Comparison of ENCODE assay signal across 15 cellular contexts in genomic region chr3:66456711-66457173, GRCh38. TPM values are rescaled to one million over a fixed set of nuclear protein-coding genes. Genes with fewer than 3 reads are reported as not detected.
DNase-seq lines count a peak whose midpoint lies in the region; ATAC-seq, FAIRE-seq and TF ChIP-seq lines count a peak whose summit lies in the region.
"Had no signal": no experiment of that assay in that cellular context is flagged by ENCODE, and none has a peak within 500 bp of the region (broad histone marks: within the 10 kb centered on the region; RNA-seq: fewer than 3 reads in every experiment).

No MANE protein-coding gene starts in this region.

- no peak overlapping the region for H3K4me3 ChIP-seq in GM12878
- no peak overlapping the region for H3K4me3 ChIP-seq in Peyer's patch

- DNase-seq in H9 = no peak
- no peak for DNase-seq in GM12878 (ENCODE audit: low read depth, low spot score)
- DNase-seq in hippocampal formation (lab: John Stamatoyannopoulos, UW) = peak; percentile 46 to 52
- DNase-seq in retina = peak; percentile 67
- DNase-seq in NCI-H1092 treated with DMSO at 0.1 percent for 48 hours (lab: John Stamatoyannopoulos, UW) = no peak
- no peak for DNase-seq in DMS 273 (lab: John Stamatoyannopoulos, UW; ENCODE audit: unreplicated experiment)
- DNase-seq in T-helper 2 cell treated with Interferon-gamma antibody and Interleukin-4, amounts not matched to agents 5 μg/mL and 100 μg/mL, for 36 hours (ENCODE audit: low spot score) = no peak
- DNase-seq in Peyer's patch = no peak
- DNase-seq: activated CD4-positive, alpha-beta T cell treated with anti-CD3 and anti-CD28 coated beads, Interleukin-2, amount 50 U/mL, for 4 hours; erythroblast; NCI-H1694; NK-92 treated with Interleukin-12 subunit alpha and Interleukin-12 subunit beta, amount 100 ng/mL, for 24 hours; T-helper 1 cell had no signal

- TF ChIP-seq RAD21 in GM12878 (IDR thresholded peaks at IDR 0.05; ENCODE audit: insufficient read depth, low read depth, low read length) = no peak

- TF ChIP-seq EP300 in GM12878 (IDR thresholded peaks at IDR 0.05; ENCODE audit: borderline replicate concordance in 1 of 2, control insufficient read depth in 1 of 2, low read depth in 2 of 2, low read length in 2 of 2) = no peak

- in situ Hi-C loops in GM12878 (cut with MboI) = no loop called here

- H3K36me3 ChIP-seq in GM12878 (ENCODE audit: control insufficient read depth in 2 of 2, insufficient read depth in 2 of 2, low read length in 1 of 2) (no peaks in the 10 kb centered on the region; a peak in 2 of 4 replicates), Peyer's patch (peaks cover 0 to 11% (median 0%) of the 10 kb centered on the region in 3 donors)

- no peak overlapping the region for H2AFZ ChIP-seq in H9 (ENCODE audit: low read length)
- no peak overlapping the region for H2AFZ ChIP-seq in GM12878 (ENCODE audit: control insufficient read depth, low read depth, low read length)
- H2AFZ ChIP-seq: parathyroid adenoma had no signal

- no peak overlapping the region for H2AK5ac ChIP-seq in H9 (ENCODE audit: insufficient read length, low read length)

- peak overlapping the region; percentile 39 to 83 (median 74); a peak in 2 of 7 replicates for H3K27ac Mint-ChIP-seq in H9
- no peak overlapping the region for H3K27ac Mint-ChIP-seq in T-helper 2 cell treated with Interferon-gamma antibody and Interleukin-4, amounts not matched to agents 5 μg/mL and 100 μg/mL, for 36 hours

- H3T11ph ChIP-seq in H9 (ENCODE audit: low read length) = no peak overlapping the region

- H4K20me1 ChIP-seq in H9 (ENCODE audit: control insufficient read depth, insufficient read depth, insufficient read length) = no peaks in the 10 kb centered on the region
- no peaks in the 10 kb centered on the region for H4K20me1 ChIP-seq in GM12878 (ENCODE audit: control insufficient read depth, insufficient read depth)

- H3K79me2 ChIP-seq in H9 (ENCODE audit: insufficient read depth, low read length) (peaks cover 7% of the 10 kb centered on the region; the same call in 1 of the 2 replicates), GM12878 (ENCODE audit: control insufficient read depth, insufficient read depth, low read length) (no peaks in the 10 kb centered on the region)
- H3K79me2 ChIP-seq: parathyroid adenoma had no signal

- H3K4me2 ChIP-seq in H9 (ENCODE audit: insufficient read depth, insufficient read length, low read length) = no peak overlapping the region
- H3K4me2 ChIP-seq in GM12878 (ENCODE audit: control insufficient read depth, insufficient read depth) = no peak overlapping the region

- H3K9me3 ChIP-seq in H9 (ENCODE audit: control insufficient read depth, low read depth, low read length) (no peaks in the 10 kb centered on the region), GM12878 (replicated peaks; ENCODE audit: control insufficient read depth, insufficient read depth, low read length) (no peaks in the 10 kb centered on the region), Peyer's patch (no peaks in the 10 kb centered on the region)

- peaks cover 44 to 82% (median 68%) of the 10 kb centered on the region in 3 experiments; a peak in 6 of 7 replicates for H3K36me3 Mint-ChIP-seq in H9 (ENCODE audit: insufficient read depth in 1 of 3, low read depth in 3 of 3)
- peaks cover 27% of the 10 kb centered on the region for H3K36me3 Mint-ChIP-seq in T-helper 2 cell treated with Interferon-gamma antibody and Interleukin-4, amounts not matched to agents 5 μg/mL and 100 μg/mL, for 36 hours (ENCODE audit: low read depth)

- no TSS peak for BruUV-seq in GM12878 (replicated peaks; lab: Mats Ljungman, UMichigan)

- H3K4me3 Mint-ChIP-seq in H9 = no peak overlapping the region
- no peak overlapping the region for H3K4me3 Mint-ChIP-seq in T-helper 2 cell treated with Interferon-gamma antibody and Interleukin-4, amounts not matched to agents 5 μg/mL and 100 μg/mL, for 36 hours

- H3K9me3 Mint-ChIP-seq in H9 = no peaks in the 10 kb centered on the region
- no peaks in the 10 kb centered on the region for H3K9me3 Mint-ChIP-seq in T-helper 2 cell treated with Interferon-gamma antibody and Interleukin-4, amounts not matched to agents 5 μg/mL and 100 μg/mL, for 36 hours

- no peak overlapping the region for H3K27ac ChIP-seq in H9 (ENCODE audit: insufficient read length, low read depth, low read length)
- H3K27ac ChIP-seq in GM12878 (ENCODE audit: control insufficient read depth, insufficient read depth) = no peak overlapping the region
- H3K27ac ChIP-seq in Peyer's patch = no peak overlapping the region
- H3K27ac ChIP-seq: parathyroid adenoma had no signal

- H3K4ac ChIP-seq in H9 (ENCODE audit: low read depth, low read length) = no peak overlapping the region

- SMC1A ChIA-PET in GM12878 (lab: Charles Lee; ENCODE audit: uncharacterized antibody, unreplicated experiment) = interaction anchor here (1.0 kb wide), 1 partner anchor 49 kb away, joined by 3 read pairs; no protein-coding TSS in a partner anchor

- intact Hi-C loops in GM12878 (cut with micrococcal nuclease; ENCODE audit: unreplicated experiment) = no loop called here

- RAD21 ChIA-PET in GM12878 (lab: Charles Lee; ENCODE audit: unreplicated experiment) = no interaction called here

- H3K79me1 ChIP-seq in H9 (ENCODE audit: insufficient read depth, low read depth, low read length, poor library complexity, severe bottlenecking) = peaks cover 10% of the 10 kb centered on the region

- ATAC-seq in GM12878 = peak; percentile 56

- no peak for TF ChIP-seq POLR2A in GM12878 (IDR thresholded peaks at IDR 0.05; ENCODE audit: low read depth, low read length)
- no peak for TF ChIP-seq POLR2A in Peyer's patch (IDR thresholded peaks at IDR 0.05)

- H3K9ac ChIP-seq in H9 (ENCODE audit: extremely low read depth, insufficient read length, low read length) = no peak overlapping the region
- H3K9ac ChIP-seq in GM12878 (ENCODE audit: control insufficient read depth, insufficient read depth, low read length) = no peak overlapping the region
- H3K9ac ChIP-seq: parathyroid adenoma had no signal

- H2BK120ac ChIP-seq in H9 (ENCODE audit: low read depth, low read length, poor library complexity, severe bottlenecking) = no peak overlapping the region

- H3K56ac ChIP-seq in H9 (ENCODE audit: insufficient read length, low read depth, low read length) = no peak overlapping the region

- POLR2A ChIA-PET in GM12878 (lab: Charles Lee) = no interaction called here

- CTCF ChIA-PET in GM12878 (lab: Yijun Ruan, JAX) = no interaction called here

- H3K23me2 ChIP-seq in H9 (ENCODE audit: insufficient read length, low read depth, low read length, poor library complexity, severe bottlenecking) = no peaks in the 10 kb centered on the region

- peaks cover 21 to 37% of the 10 kb centered on the region in 2 experiments for H3K4me1 Mint-ChIP-seq in H9
- peaks cover 21% of the 10 kb centered on the region for H3K4me1 Mint-ChIP-seq in T-helper 2 cell treated with Interferon-gamma antibody and Interleukin-4, amounts not matched to agents 5 μg/mL and 100 μg/mL, for 36 hours (ENCODE audit: low read depth)

- H3K27me3 Mint-ChIP-seq in H9 (ENCODE audit: low read depth) = no peaks in the 10 kb centered on the region; the same call in 1 of the 2 replicates
- H3K27me3 Mint-ChIP-seq in T-helper 2 cell treated with Interferon-gamma antibody and Interleukin-4, amounts not matched to agents 5 μg/mL and 100 μg/mL, for 36 hours (ENCODE audit: low read depth) = no peaks in the 10 kb centered on the region

- H2BK15ac ChIP-seq in H9 (ENCODE audit: low read depth, low read length) = no peak overlapping the region

- no CpG with 5 or more reads among the region's 10 CpGs for WGBS in H9 (ENCODE audit: extremely low coverage, insufficient read length, low lambda C conversion rate)
- whole genome bisulfite sequencing in GM12878 (ENCODE audit: insufficient coverage, insufficient replicate concordance, low lambda C conversion rate, missing lambda C conversion rate) = 83% methylated on average over 10 of the region's 10 CpGs

- no peak for FAIRE-seq in GM12878 (lab: Jason Lieb, UNC)
- FAIRE-seq: keratinocyte had no signal

- TF ChIP-seq CTCF in H9 (conservative IDR thresholded peaks at IDR 0.05) = no peak
- TF ChIP-seq CTCF in GM12878 (IDR thresholded peaks at IDR 0.05 in 2 of 3, conservative IDR thresholded peaks at IDR 0.05 in 1 of 3; ENCODE audit: control insufficient read depth in 2 of 3, extremely low read depth in 1 of 3, insufficient read depth in 1 of 3, low read depth in 3 of 3, low read length in 3 of 3) = no peak
- TF ChIP-seq CTCF in Peyer's patch (IDR thresholded peaks at IDR 0.05) = no peak

- H2BK12ac ChIP-seq in H9 (ENCODE audit: insufficient read length, low read depth, low read length) = no peak overlapping the region

- H3K27me3 ChIP-seq in H9 (ENCODE audit: insufficient read depth, low read length) (no peaks in the 10 kb centered on the region), GM12878 (replicated peaks in 1 of 2; ENCODE audit: control insufficient read depth in 2 of 2, insufficient read depth in 2 of 2, low read length in 1 of 2) (no peaks in the 10 kb centered on the region), Peyer's patch (no peaks in the 10 kb centered on the region)

- H4K8ac ChIP-seq in H9 (replicated peaks; ENCODE audit: insufficient read length, low read depth, low read length) = no peak overlapping the region

- H3K4me1 ChIP-seq in H9 (ENCODE audit: insufficient read depth, low read length) (peaks cover 5% of the 10 kb centered on the region; the same call in 1 of the 2 replicates), GM12878 (ENCODE audit: control insufficient read depth, insufficient read depth, low read length) (no peaks in the 10 kb centered on the region), Peyer's patch (peaks cover 0 to 18% (median 0%) of the 10 kb centered on the region in 4 donors)
- H3K4me1 ChIP-seq: parathyroid adenoma had no signal

- no peak overlapping the region for H3K23ac ChIP-seq in H9 (ENCODE audit: insufficient read length, low read depth, low read length)

- no peak overlapping the region for H2BK20ac ChIP-seq in H9 (ENCODE audit: low read depth, low read length, poor library complexity, severe bottlenecking)

- H4K5ac ChIP-seq in H9 (ENCODE audit: insufficient read length, low read depth, low read length) = no peak overlapping the region

- H3K18ac ChIP-seq in H9 (ENCODE audit: insufficient read length, low read depth, low read length) = no peak overlapping the region

- H3K14ac ChIP-seq in H9 (ENCODE audit: insufficient read depth, low read length) = no peak overlapping the region; the same call in 1 of the 2 replicates

- no peak overlapping the region for H2BK5ac ChIP-seq in H9 (ENCODE audit: insufficient read length, low read length)

- H4K91ac ChIP-seq in H9 (ENCODE audit: insufficient read length, low read depth, low read length) = no peak overlapping the region

RNA-seq across cellular contexts. Expression of gene LRIG1, which starts 44.1 kb away (rescaled TPM):
- 63.3 and 70.3 TPM in 2 replicates for total RNA-seq in H9 (2021)
- 4.9 and 5.9 TPM in 2 replicates for total RNA-seq in GM12878 (2013; cell fraction: nucleolus; rRNA removed)
- 10.5 and 11.8 TPM in 2 replicates for total RNA-seq in GM12878 (2014; rRNA removed)
- total RNA-seq in GM12878 (2014; rRNA removed; fragmentation: Illumina TruSeq; extraction: Trizol) = 5.8 and 6.5 TPM in 2 replicates
- total RNA-seq in GM12878 (2021) = 11.2 and 12.5 TPM in 2 replicates
- 12.4 TPM for polyA plus RNA-seq in GM12878 (2011; ENCODE audit: low read depth)
- polyA plus RNA-seq in GM12878 (2011; rRNA removed) = 12.3 and 16.4 TPM in 2 replicates
- 17.1 and 18.0 TPM in 2 replicates for polyA plus RNA-seq in GM12878 (2011; cell fraction: cytosol; rRNA removed)
- 52.5 and 61.5 TPM in 2 replicates for polyA plus RNA-seq in GM12878 (2011; cell fraction: nucleus; rRNA removed)
- polyA plus RNA-seq in GM12878 (2012) = 8.3 and 10.2 TPM in 2 replicates
- polyA plus RNA-seq in GM12878 (2014; fragmentation: Illumina TruSeq; extraction: Trizol) = 11.4 and 15.6 TPM in 2 replicates
- 1 to 10 TPM in 1 of 2 experiments, under 1 TPM in 1; 0.84 to 2.5 TPM for polyA plus RNA-seq in GM12878 (2014; fragmentation: Nextera tagmentation; extraction: Ambion mirVana)
- polyA plus RNA-seq in GM12878 (2014; rRNA removed) = 7.2 and 9.7 TPM in 2 replicates
- 1 to 10 TPM; 4.5 to 5.2 TPM for polyA plus RNA-seq in GM12878 (2016; fragmentation: Nextera tagmentation; extraction: Ambion mirVana)
- polyA minus RNA-seq in GM12878 (2011; rRNA and poly(A)+ RNA removed) = 44.8 and 51.0 TPM in 2 replicates
- 13.2 and 15.9 TPM in 2 replicates for polyA minus RNA-seq in GM12878 (2011; cell fraction: cytosol; rRNA and poly(A)+ RNA removed)
- polyA minus RNA-seq in GM12878 (2011; cell fraction: nucleus; rRNA and poly(A)+ RNA removed) = 33.5 and 46.4 TPM in 2 replicates
- total RNA-seq in Peyer's patch = 10 to 100 TPM; 28.5 to 65.2 (median 59.2) TPM

Comparison
In these comparisons a context has a peak if more than half of its experiments do, and no peak if none do; other contexts are left out.
1. DNase-seq: peak in hippocampal formation (2 of 2) and retina (single experiment); none in H9 (single experiment), GM12878 (single experiment), NCI-H1092 treated with DMSO at 0.1 percent for 48 hours (single experiment), DMS 273 (single experiment), T-helper 2 cell treated with Interferon-gamma antibody and Interleukin-4, amounts not matched to agents 5 μg/mL and 100 μg/mL, for 36 hours (single experiment) and Peyer's patch (0 of 3).